ENCODE assay signal across 9 cellular contexts in genomic region chr2:231037731-231038482, GRCh38. TPM values are rescaled to one million over a fixed set of nuclear protein-coding genes. Genes with fewer than 3 reads are reported as not detected.
DNase-seq lines count a peak whose midpoint lies in the region; ATAC-seq, FAIRE-seq and TF ChIP-seq lines count a peak whose summit lies in the region.
"Had no signal": no experiment of that assay in that cellular context is flagged by ENCODE, and none has a peak within 500 bp of the region (broad histone marks: within the 10 kb centered on the region; RNA-seq: fewer than 3 reads in every experiment).

No MANE protein-coding gene starts in this region.

- peaks cover 35% of the 10 kb centered on the region for H3K4me1 Mint-ChIP-seq in Caco-2 (ENCODE audit: low read depth, unreplicated experiment)
- H3K4me1 Mint-ChIP-seq in endothelial cell (ENCODE audit: unreplicated experiment), result peaks cover 12% of the 10 kb centered on the region
- H3K4me1 Mint-ChIP-seq in neural progenitor cell, result peaks cover 9% of the 10 kb centered on the region

- TF ChIP-seq CTCF in Caco-2 (IDR thresholded peaks at IDR 0.05; ENCODE audit: insufficient read depth in 1 of 2, low read depth in 1 of 2, low read length in 1 of 2, severe bottlenecking in 1 of 2, unreplicated experiment in 1 of 2) (no peak), endothelial cell (IDR thresholded peaks at IDR 0.05; ENCODE audit: unreplicated experiment) (no peak), neural progenitor cell (IDR thresholded peaks at IDR 0.05) (peak; percentile 12), D721Med (IDR thresholded peaks at IDR 0.05; ENCODE audit: insufficient read depth, missing control alignments) (no peak)

- H3K4me1 ChIP-seq in Caco-2 (peaks cover 52% of the 10 kb centered on the region), neural progenitor cell (no peaks in the 10 kb centered on the region)

- POLR2A ChIA-PET in Caco-2 (lab: Charles Lee), result interaction anchor here (1.0 to 1.4 kb wide), 2 partner anchors 12 to 31 kb away, joined by 3 read pairs; no protein-coding TSS in a partner anchor

- H3K4me2 ChIP-seq in neural progenitor cell, result peak overlapping the region; percentile 97

- intact Hi-C loops in Caco-2 (cut with micrococcal nuclease; ENCODE audit: unreplicated experiment), result no loop called here

- BruUV-seq in Caco-2 (replicated peaks; lab: Mats Ljungman, UMichigan), result no TSS peak

- H3K27me3 Mint-ChIP-seq in Caco-2 (ENCODE audit: insufficient read depth, unreplicated experiment) (no peaks in the 10 kb centered on the region), endothelial cell (ENCODE audit: unreplicated experiment) (peaks cover 10% of the 10 kb centered on the region), neural progenitor cell (ENCODE audit: insufficient read depth, low read depth) (peaks cover 43% of the 10 kb centered on the region)

- no peak overlapping the region for H3K27ac ChIP-seq in neural progenitor cell

- no peaks in the 10 kb centered on the region for H4K20me1 ChIP-seq in neural progenitor cell (ENCODE audit: low read depth)

- H3K36me3 Mint-ChIP-seq in Caco-2 (ENCODE audit: insufficient read depth, unreplicated experiment) (peaks cover 40% of the 10 kb centered on the region), endothelial cell (ENCODE audit: low read depth, unreplicated experiment) (peaks cover 5% of the 10 kb centered on the region), neural progenitor cell (no peaks in the 10 kb centered on the region)

- H3K79me2 ChIP-seq in neural progenitor cell (ENCODE audit: low read depth), result no peaks in the 10 kb centered on the region

- no peak overlapping the region for H2AFZ ChIP-seq in neural progenitor cell (replicated peaks)

- peaks cover 14% of the 10 kb centered on the region for H3F3A ChIP-seq in neural progenitor cell (ENCODE audit: low read depth)

- DNase-seq in Caco-2, result peak in 1 of 2 experiments; percentile 53
- peak; percentile 44 for DNase-seq in LoVo (ENCODE audit: low spot score)
- DNase-seq in endothelial cell (ENCODE audit: low spot score), result peak; percentile 36
- DNase-seq in neural progenitor cell (ENCODE audit: low spot score), result peak; percentile 77
- no peak for DNase-seq in D721Med (ENCODE audit: insufficient read length, low spot score)
- DNase-seq in activated CD4-positive, CD25-positive, alpha-beta regulatory T cell treated with anti-CD3 and anti-CD28 coated beads, Interleukin-2, amount 50 U/mL, for 72 hours, result no peak

- H3K9me3 ChIP-seq in Caco-2 (no peaks in the 10 kb centered on the region), neural progenitor cell (ENCODE audit: low read depth) (no peaks in the 10 kb centered on the region)

- H3K4me3 ChIP-seq in Caco-2 (ENCODE audit: low read depth, low read length) (peak overlapping the region; percentile 86), neural progenitor cell (peak overlapping the region; percentile 59)

- no peak overlapping the region for H3K27ac Mint-ChIP-seq in Caco-2 (ENCODE audit: unreplicated experiment)
- no peak overlapping the region for H3K27ac Mint-ChIP-seq in endothelial cell (ENCODE audit: unreplicated experiment)
- H3K27ac Mint-ChIP-seq in neural progenitor cell, result no peak overlapping the region

- H3K36me3 ChIP-seq in Caco-2 (ENCODE audit: control insufficient read depth, insufficient read depth, low read length), result peaks cover 6% of the 10 kb centered on the region
- no peaks in the 10 kb centered on the region for H3K36me3 ChIP-seq in neural progenitor cell

- ATAC-seq in HG02759 (IDR thresholded peaks at IDR 0.05; ENCODE audit: unreplicated experiment) (no peak), HG02763 (IDR thresholded peaks at IDR 0.05; ENCODE audit: unreplicated experiment) (no peak)

- FAIRE-seq in D721Med (lab: Jason Lieb, UNC), result no peak

- H3K4me3 Mint-ChIP-seq in Caco-2 (ENCODE audit: unreplicated experiment) (peak overlapping the region; percentile 91), endothelial cell (ENCODE audit: unreplicated experiment) (no peak overlapping the region), neural progenitor cell (peak overlapping the region; percentile 84)

- H3K9me3 Mint-ChIP-seq in Caco-2 (ENCODE audit: unreplicated experiment), result no peaks in the 10 kb centered on the region
- H3K9me3 Mint-ChIP-seq in endothelial cell (ENCODE audit: unreplicated experiment), result no peaks in the 10 kb centered on the region
- H3K9me3 Mint-ChIP-seq in neural progenitor cell, result no peaks in the 10 kb centered on the region

- CTCF ChIA-PET in Caco-2 (lab: Charles Lee), result interaction anchor here (1.7 kb wide), 1 partner anchor 13 kb away, joined by 6 read pairs; no protein-coding TSS in a partner anchor

- no peak overlapping the region for H3K9ac ChIP-seq in neural progenitor cell

- H3K27me3 ChIP-seq in Caco-2 (replicated peaks; ENCODE audit: control insufficient read depth, insufficient read depth, low read length) (no peaks in the 10 kb centered on the region), neural progenitor cell (peaks cover 87% of the 10 kb centered on the region)

RNA-seq across cellular contexts. Expression of gene C2orf72, which starts 0.6 kb away (rescaled TPM):
- 90.5 and 105 TPM in 2 replicates for total RNA-seq in Caco-2 (2022)
- 5.4 TPM for total RNA-seq in endothelial cell (ENCODE audit: unreplicated experiment)
- total RNA-seq in neural progenitor cell (ENCODE audit: low replicate concordance), result 2.4 TPM in 2 replicates

RNA-seq across cellular contexts. Expression of gene PSMD1, which starts 18.8 kb away (rescaled TPM):
- total RNA-seq in Caco-2 (2022) (120 and 126 TPM in 2 replicates), endothelial cell (ENCODE audit: unreplicated experiment) (119 TPM), neural progenitor cell (ENCODE audit: low replicate concordance) (101 and 132 TPM in 2 replicates)

RNA-seq across cellular contexts. Expression of gene SPATA3, which starts 42.0 kb away (rescaled TPM):
- total RNA-seq in Caco-2 (2022), result not detected in 2 replicates
- not detected for total RNA-seq in endothelial cell (ENCODE audit: unreplicated experiment)
- not detected in 2 replicates for total RNA-seq in neural progenitor cell (ENCODE audit: low replicate concordance)
- total RNA-seq: HT1080 had no signal

Comparison
In these comparisons a context has a peak if more than half of its experiments do, and no peak if none do; other contexts are left out.
1. DNase-seq: peak in LoVo (single experiment), endothelial cell (single experiment) and neural progenitor cell (single experiment); none in D721Med (single experiment) and activated CD4-positive, CD25-positive, alpha-beta regulatory T cell treated with anti-CD3 and anti-CD28 coated beads, Interleukin-2, amount 50 U/mL, for 72 hours (single experiment).
2. RNA of gene C2orf72, which starts 0.6 kb away (total RNA-seq): 90.5 to 105 TPM in Caco-2; 5.4 TPM in endothelial cell (single experiment) and 2.4 TPM in neural progenitor cell; every median in the first group is over 10 times any median in the second.